Comparison of ENCODE assay signal across 20 cellular contexts in genomic region chr16:69654280-69654931, GRCh38.
"Had no signal": no experiment of that assay in that cellular context is flagged by ENCODE, and none has a peak within 500 bp of the region (broad histone marks: within the 10 kb centered on the region; RNA-seq: fewer than 3 reads in every experiment).

No MANE protein-coding gene starts in this region.

- ATAC-seq: foreskin keratinocyte; natural killer cell treated with Interleukin-12 subunit alpha and Interleukin-12 subunit beta and Interleukin-15 and Interleukin-18, amount 100 ng/mL, for 72 hours; psoas muscle; sciatic nerve; stimulated activated naive B cell treated with anti-CD40 and anti-IgM and Interleukin-4, amounts not matched to agents 10 μg/mL and 1 μg/mL and 100 μg/mL, for 72 hours had no signal

- H3K9me3 Mint-ChIP-seq: dendritic cell treated with granulocyte-macrophage colony-stimulating factor and Interleukin-4, amounts not matched to agents 40 ng/mL and 50 ng/mL, for 4 days; immature natural killer cell; memory B cell; mesothelial cell of epicardium; natural killer cell treated with Interleukin-12 subunit alpha and Interleukin-12 subunit beta and Interleukin-15 and Interleukin-18, amount 100 ng/mL, for 72 hours; neural progenitor cell; stimulated activated naive B cell treated with anti-CD40 and anti-IgM and Interleukin-4, amounts not matched to agents 10 μg/mL and 1 μg/mL and 100 μg/mL, for 72 hours had no signal

- H3K27me3 Mint-ChIP-seq: dendritic cell treated with granulocyte-macrophage colony-stimulating factor and Interleukin-4, amounts not matched to agents 40 ng/mL and 50 ng/mL, for 4 days; memory B cell; natural killer cell treated with Interleukin-12 subunit alpha and Interleukin-12 subunit beta and Interleukin-15 and Interleukin-18, amount 100 ng/mL, for 72 hours; stimulated activated naive B cell treated with anti-CD40 and anti-IgM and Interleukin-4, amounts not matched to agents 10 μg/mL and 1 μg/mL and 100 μg/mL, for 72 hours had no signal

- DNase-seq: erythroblast; foreskin keratinocyte; immature natural killer cell; left ventricle myocardium inferior; lower lobe of right lung; nucleus accumbens; psoas muscle; retina; stimulated activated CD4-positive, alpha-beta T cell treated with anti-CD3 and anti-CD28 coated beads, Interleukin-2, amount 100 ng/mL, for 24 hours; stimulated activated CD4-positive, alpha-beta T cell treated with anti-CD3 and anti-CD28 coated beads, Interleukin-4, amount 100 ng/mL, for 4 hours; stimulated activated naive B cell treated with anti-CD40 and anti-IgM and Interleukin-4, amounts not matched to agents 10 μg/mL and 1 μg/mL and 100 μg/mL, for 72 hours; stomach; substantia nigra; transverse colon had no signal

- H3K27ac Mint-ChIP-seq: dendritic cell treated with granulocyte-macrophage colony-stimulating factor and Interleukin-4, amounts not matched to agents 40 ng/mL and 50 ng/mL, for 4 days; memory B cell; neural progenitor cell; stimulated activated naive B cell treated with anti-CD40 and anti-IgM and Interleukin-4, amounts not matched to agents 10 μg/mL and 1 μg/mL and 100 μg/mL, for 72 hours had no signal

- H3K4me1 Mint-ChIP-seq: memory B cell; neural progenitor cell; stimulated activated naive B cell treated with anti-CD40 and anti-IgM and Interleukin-4, amounts not matched to agents 10 μg/mL and 1 μg/mL and 100 μg/mL, for 72 hours had no signal

- H3K4me3 Mint-ChIP-seq: dendritic cell treated with granulocyte-macrophage colony-stimulating factor and Interleukin-4, amounts not matched to agents 40 ng/mL and 50 ng/mL, for 4 days; immature natural killer cell; memory B cell; mesothelial cell of epicardium; natural killer cell treated with Interleukin-12 subunit alpha and Interleukin-12 subunit beta and Interleukin-15 and Interleukin-18, amount 100 ng/mL, for 72 hours; neural progenitor cell; stimulated activated naive B cell treated with anti-CD40 and anti-IgM and Interleukin-4, amounts not matched to agents 10 μg/mL and 1 μg/mL and 100 μg/mL, for 72 hours had no signal
